Comparison of ENCODE assay signal across 9 cellular contexts in genomic region chr9:26746357-26747072, GRCh38.
DNase-seq lines count a peak whose midpoint lies in the region; ATAC-seq and TF ChIP-seq lines count a peak whose summit lies in the region.
"Had no signal": no experiment of that assay in that cellular context is flagged by ENCODE, and none has a peak within 500 bp of the region (broad histone marks: within the 10 kb centered on the region; RNA-seq: fewer than 3 reads in every experiment).

No MANE protein-coding gene starts in this region.

- no peak overlapping the region for H3K27ac Mint-ChIP-seq in activated T-helper 17 cell treated with anti-CD3 and anti-CD28 coated beads, Interleukin-2, amount 50 U/mL, for 72 hours
- H3K27ac Mint-ChIP-seq: CD4-positive, CD25-positive, alpha-beta regulatory T cell had no signal

- no peaks in the 10 kb centered on the region for H3K27me3 ChIP-seq in fibroblast of lung (ENCODE audit: control insufficient read depth, insufficient read depth, low read length)

- H3K4me3 ChIP-seq in fibroblast of lung (replicated peaks in 1 of 4; ENCODE audit: control extremely low read depth in 1 of 4, insufficient read depth in 1 of 4, low read depth in 3 of 4, low read length in 4 of 4): no peak overlapping the region

- no peaks in the 10 kb centered on the region for H3K9me3 Mint-ChIP-seq in activated T-helper 17 cell treated with anti-CD3 and anti-CD28 coated beads, Interleukin-2, amount 50 U/mL, for 72 hours
- H3K9me3 Mint-ChIP-seq: CD4-positive, CD25-positive, alpha-beta regulatory T cell had no signal

- H4K20me1 ChIP-seq in fibroblast of lung (ENCODE audit: control insufficient read depth, extremely low read depth, insufficient read depth, low read length): no peaks in the 10 kb centered on the region

- ATAC-seq in GM21576 (IDR thresholded peaks at IDR 0.05; ENCODE audit: unreplicated experiment): peak; percentile 83
- ATAC-seq in HG03520 (IDR thresholded peaks at IDR 0.05; ENCODE audit: unreplicated experiment): peak; percentile 89
- no peak for ATAC-seq in activated T-helper 17 cell treated with anti-CD3 and anti-CD28 coated beads, Interleukin-2, amount 50 U/mL, for 72 hours (replicated peaks)
- no peak for ATAC-seq in stimulated activated naive CD8-positive, alpha-beta T cell treated with anti-CD3 and anti-CD28 coated beads, Interleukin-15, Interleukin-2, amounts not matched to agents 100 U/mL and 50 U/mL, for 24 hours

- H2AFZ ChIP-seq in fibroblast of lung (ENCODE audit: low read length): no peak overlapping the region

- no peak overlapping the region for H3K4me2 ChIP-seq in fibroblast of lung (ENCODE audit: extremely low read depth, insufficient read depth, low read length)

- no peaks in the 10 kb centered on the region for H3K36me3 Mint-ChIP-seq in activated T-helper 17 cell treated with anti-CD3 and anti-CD28 coated beads, Interleukin-2, amount 50 U/mL, for 72 hours (ENCODE audit: low read depth)
- H3K36me3 Mint-ChIP-seq: CD4-positive, CD25-positive, alpha-beta regulatory T cell had no signal

- H3K79me2 ChIP-seq in fibroblast of lung (ENCODE audit: control insufficient read depth, insufficient read depth, low read length): no peaks in the 10 kb centered on the region

- no peaks in the 10 kb centered on the region for H3K4me1 ChIP-seq in fibroblast of lung (ENCODE audit: control insufficient read depth, extremely low read depth, insufficient read depth, low read length)

- H3K36me3 ChIP-seq in fibroblast of lung (ENCODE audit: control insufficient read depth, insufficient read depth, low read length): no peaks in the 10 kb centered on the region

- TF ChIP-seq CTCF in fibroblast of lung (conservative IDR thresholded peaks at IDR 0.05 in 1 of 2, IDR thresholded peaks at IDR 0.05 in 1 of 2; ENCODE audit: low read depth in 1 of 2, low read length in 2 of 2): no peak

- peaks cover 4% of the 10 kb centered on the region for H3K27me3 Mint-ChIP-seq in activated T-helper 17 cell treated with anti-CD3 and anti-CD28 coated beads, Interleukin-2, amount 50 U/mL, for 72 hours

- no peak overlapping the region for H3K27ac ChIP-seq in fibroblast of lung (ENCODE audit: insufficient read depth, low read length)

- no peak overlapping the region for H3K4me3 Mint-ChIP-seq in activated T-helper 17 cell treated with anti-CD3 and anti-CD28 coated beads, Interleukin-2, amount 50 U/mL, for 72 hours
- H3K4me3 Mint-ChIP-seq: CD4-positive, CD25-positive, alpha-beta regulatory T cell had no signal

- no peaks in the 10 kb centered on the region for H3K4me1 Mint-ChIP-seq in activated T-helper 17 cell treated with anti-CD3 and anti-CD28 coated beads, Interleukin-2, amount 50 U/mL, for 72 hours

- no peaks in the 10 kb centered on the region for H3K9me3 ChIP-seq in fibroblast of lung (ENCODE audit: control insufficient read depth, insufficient read depth, low read depth, low read length)

- peak; percentile 77 for DNase-seq in ELR (ENCODE audit: low read depth)
- DNase-seq in fibroblast of lung (ENCODE audit: low read depth in 2 of 2): peak; percentile 4 to 35
- no peak for DNase-seq in anterior cingulate cortex (lab: John Stamatoyannopoulos, UW)
- no peak for DNase-seq in foreskin melanocyte
- no peak for DNase-seq in stimulated activated naive CD8-positive, alpha-beta T cell treated with anti-CD3 and anti-CD28 coated beads, Interleukin-15, Interleukin-2, amounts not matched to agents 100 U/mL and 50 U/mL, for 24 hours
- DNase-seq: CD4-positive, CD25-positive, alpha-beta regulatory T cell had no signal

- H3K9ac ChIP-seq in fibroblast of lung (ENCODE audit: insufficient read depth, low read length): no peak overlapping the region

Comparison
In these comparisons a context has a peak if more than half of its experiments do, and no peak if none do; other contexts are left out.
1. DNase-seq: peak in ELR (single experiment) and fibroblast of lung (2 of 2); none in anterior cingulate cortex (0 of 58), foreskin melanocyte (single experiment) and stimulated activated naive CD8-positive, alpha-beta T cell treated with anti-CD3 and anti-CD28 coated beads, Interleukin-15, Interleukin-2, amounts not matched to agents 100 U/mL and 50 U/mL, for 24 hours (single experiment).
2. ATAC-seq: peak in GM21576 (single experiment) and HG03520 (single experiment); none in activated T-helper 17 cell treated with anti-CD3 and anti-CD28 coated beads, Interleukin-2, amount 50 U/mL, for 72 hours (single experiment) and stimulated activated naive CD8-positive, alpha-beta T cell treated with anti-CD3 and anti-CD28 coated beads, Interleukin-15, Interleukin-2, amounts not matched to agents 100 U/mL and 50 U/mL, for 24 hours (single experiment).